In genomic region chr10:79562135-79562756, GRCh38 we compare ENCODE assay signal across 8 cellular contexts. TPM values are rescaled to one million over a fixed set of nuclear protein-coding genes. Genes with fewer than 3 reads are reported as not detected.
A peak's percentile ranks its signal among the peaks of the same experiment; 100 is the strongest.
DNase-seq lines count a peak whose midpoint lies in the region; ATAC-seq and TF ChIP-seq lines count a peak whose summit lies in the region.

No MANE protein-coding gene starts in this region.

- no peak overlapping the region for H3K4me2 ChIP-seq in SK-N-SH

- H3K4me3 ChIP-seq in HUES48 (ENCODE audit: low read depth, low read length) (peak overlapping the region; percentile 34; the same call in 1 of the 2 replicates), SK-N-SH (ENCODE audit: low read depth in 2 of 2, low read length in 1 of 2) (peak overlapping the region in 1 of 2 experiments; percentile 28; a peak in 2 of 4 replicates), adrenal gland (no peak overlapping the region), right cardiac atrium (ENCODE audit: low read length) (no peak overlapping the region), gastrocnemius medialis (no peak overlapping the region)

- in situ Hi-C loops in gastrocnemius medialis (cut with MboI; ENCODE audit: low sequenced_read_pairs in 4 of 4) = loop anchor here in 3 of 4 donors (25.0 kb wide), 1 partner anchor 375 kb away; the partner anchor contains the start of gene SFTPD (in 3 of the 3)

- intact Hi-C loops in adrenal gland (cut with DNase I) (loop anchor here (5.0 to 10.0 kb wide), 2 partner anchors 343 to 370 kb away; no protein-coding TSS in a partner anchor), right cardiac atrium (cut with DNase I) (loop anchor here in 2 of 4 donors (10.0 kb wide), 1 partner anchor 363 kb away; no protein-coding TSS in a partner anchor), gastrocnemius medialis (cut with DNase I; ENCODE audit: low total_unique reads) (loop anchor here (5.0 kb wide), 1 partner anchor 365 kb away; no protein-coding TSS in a partner anchor)

- H3F3A ChIP-seq in SK-N-SH (replicated peaks; ENCODE audit: insufficient read depth) = no peaks in the 10 kb centered on the region

- TF ChIP-seq RAD21 in SK-N-SH (IDR thresholded peaks at IDR 0.05; ENCODE audit: low read length) = peak; percentile 82

- H3K9ac ChIP-seq in HUES48 (ENCODE audit: low read depth, low read length) = no peak overlapping the region
- H3K9ac ChIP-seq in SK-N-SH = no peak overlapping the region

- H3K27ac ChIP-seq in HUES48 (ENCODE audit: low read depth, low read length) (no peak overlapping the region), SK-N-SH (ENCODE audit: low read depth in 2 of 2, low read length in 1 of 2) (no peak overlapping the region), adrenal gland (no peak overlapping the region), right cardiac atrium (ENCODE audit: low read length) (no peak overlapping the region), gastrocnemius medialis (no peak overlapping the region)

- H3K9me2 ChIP-seq in SK-N-SH = no peaks in the 10 kb centered on the region

- H3K36me3 ChIP-seq in HUES48 (ENCODE audit: control insufficient read depth, insufficient read depth, low read length) (no peaks in the 10 kb centered on the region), SK-N-SH (replicated peaks in 1 of 2; ENCODE audit: control insufficient read depth in 1 of 2, insufficient read depth in 2 of 2, low read length in 1 of 2) (no peaks in the 10 kb centered on the region), adrenal gland (replicated peaks in 1 of 2) (no peaks in the 10 kb centered on the region), gastrocnemius medialis (no peaks in the 10 kb centered on the region)

- 26% methylated on average over 17 of the region's 17 CpGs for WGBS in SK-N-SH (ENCODE audit: low lambda C conversion rate)
- 11 to 14% (median 11%) methylated on average over 13 to 17 of the region's 17 CpGs for WGBS in adrenal gland, 4 donors
- 11% methylated on average over 17 of the region's 17 CpGs for WGBS in right cardiac atrium

- TF ChIP-seq CTCF in SK-N-SH (IDR thresholded peaks at IDR 0.05) (peak; percentile 81), adrenal gland (IDR thresholded peaks at IDR 0.05) (peak; percentile 65 to 80 (median 70)), gastrocnemius medialis (IDR thresholded peaks at IDR 0.05 in 4 of 5, conservative IDR thresholded peaks at IDR 0.05 in 1 of 5) (peak; percentile 34 to 68 (median 49))

- no peaks in the 10 kb centered on the region for H3K4me1 ChIP-seq in HUES48 (ENCODE audit: control insufficient read depth, insufficient read depth, low read length)
- H3K4me1 ChIP-seq in SK-N-SH (ENCODE audit: control insufficient read depth in 1 of 2, insufficient read depth in 2 of 2, low read depth in 1 of 2, low read length in 1 of 2) = no peaks in the 10 kb centered on the region
- H3K4me1 ChIP-seq in adrenal gland (replicated peaks in 1 of 2) = no peaks in the 10 kb centered on the region
- H3K4me1 ChIP-seq in right cardiac atrium (ENCODE audit: control insufficient read depth, insufficient read depth, low read length) = no peaks in the 10 kb centered on the region
- H3K4me1 ChIP-seq in gastrocnemius medialis = no peaks in the 10 kb centered on the region

- H4K20me1 ChIP-seq in SK-N-SH (ENCODE audit: insufficient read depth) = no peaks in the 10 kb centered on the region

- H3K27me3 ChIP-seq in HUES48 (ENCODE audit: control insufficient read depth, insufficient read depth, low read length) = peaks cover 16% of the 10 kb centered on the region
- peaks cover 11% of the 10 kb centered on the region; the same call in 1 of the 2 replicates for H3K27me3 ChIP-seq in SK-N-SH (ENCODE audit: insufficient read depth)
- peaks cover 12% of the 10 kb centered on the region for H3K27me3 ChIP-seq in adrenal gland
- H3K27me3 ChIP-seq in right cardiac atrium (ENCODE audit: control insufficient read depth, insufficient read depth) = no peaks in the 10 kb centered on the region
- H3K27me3 ChIP-seq in gastrocnemius medialis = no peaks in the 10 kb centered on the region

- H3K79me2 ChIP-seq in SK-N-SH (ENCODE audit: insufficient read depth) = no peaks in the 10 kb centered on the region

- no peak for TF ChIP-seq POLR2A in adrenal gland (IDR thresholded peaks at IDR 0.05)
- TF ChIP-seq POLR2A in gastrocnemius medialis (IDR thresholded peaks at IDR 0.05) = no peak

- peak; percentile 71 for ATAC-seq in GM19467 (IDR thresholded peaks at IDR 0.05; ENCODE audit: unreplicated experiment)
- ATAC-seq in right cardiac atrium = peak; percentile 82
- peak in 1 of 2 donors; percentile 46 for ATAC-seq in gastrocnemius medialis

- peak overlapping the region; percentile 51; the same call in 1 of the 2 replicates for H2AFZ ChIP-seq in SK-N-SH (ENCODE audit: low read depth)

- H3K9me3 ChIP-seq in HUES48 (ENCODE audit: control insufficient read depth, insufficient read depth, low read length) (no peaks in the 10 kb centered on the region), SK-N-SH (no peaks in the 10 kb centered on the region), adrenal gland (replicated peaks in 1 of 3) (no peaks in the 10 kb centered on the region), right cardiac atrium (ENCODE audit: control insufficient read depth, low read length) (no peaks in the 10 kb centered on the region), gastrocnemius medialis (no peaks in the 10 kb centered on the region)

- TF ChIP-seq EP300 in SK-N-SH (IDR thresholded peaks at IDR 0.05; ENCODE audit: borderline replicate concordance in 1 of 2, low read depth in 1 of 2, low read length in 1 of 2) = no peak

- CTCF ChIA-PET in SK-N-SH (lab: Yijun Ruan, JAX) = interaction anchor here (0.6 to 1.8 kb wide), 22 partner anchors 8 to 879 kb away, joined by 3 to 9 read pairs (median 4); no protein-coding TSS in a partner anchor

- peak; percentile 24 for DNase-seq in CMK (ENCODE audit: low read depth)
- peak; percentile 72 for DNase-seq in SK-N-SH
- DNase-seq in adrenal gland = peak; percentile 49 to 81 (median 70)
- peak; percentile 66 to 83 (median 82) for DNase-seq in right cardiac atrium
- DNase-seq in gastrocnemius medialis = peak in 1 of 2 donors; percentile 25
- DNase-seq in mesenteric fat pad (ENCODE audit: low spot score) = no peak

- POLR2A ChIA-PET in SK-N-SH (lab: Yijun Ruan, JAX) = no interaction called here

TF ChIP-seq in SK-N-SH, 30 proteins besides CTCF, POLR2A, EP300 and RAD21 (continues in another document):
- TF ChIP-seq SMC3 (IDR thresholded peaks at IDR 0.05; ENCODE audit: low read depth, low read length) (peak; percentile 84), NRF1 (IDR thresholded peaks at IDR 0.05; ENCODE audit: low read depth, low read length) (no peak), MXI1 (IDR thresholded peaks at IDR 0.05; ENCODE audit: low read depth, low read length) (no peak), FOSL2 (IDR thresholded peaks at IDR 0.05; ENCODE audit: borderline replicate concordance, low read depth) (no peak), YY1 (IDR thresholded peaks at IDR 0.05; ENCODE audit: low read depth) (no peak), SIN3A (IDR thresholded peaks at IDR 0.05; ENCODE audit: borderline replicate concordance, low read depth, low read length) (no peak), TEAD4 (IDR thresholded peaks at IDR 0.05; ENCODE audit: borderline replicate concordance, insufficient read depth) (no peak), TAF1 (IDR thresholded peaks at IDR 0.05; ENCODE audit: borderline replicate concordance, low read depth, low read length) (no peak), RFX5 (IDR thresholded peaks at IDR 0.05; ENCODE audit: low read length) (no peak), MEF2A (IDR thresholded peaks at IDR 0.05; ENCODE audit: borderline replicate concordance, low read depth) (no peak), JUND (IDR thresholded peaks at IDR 0.05) (no peak)
- TF ChIP-seq, protein P1, sequence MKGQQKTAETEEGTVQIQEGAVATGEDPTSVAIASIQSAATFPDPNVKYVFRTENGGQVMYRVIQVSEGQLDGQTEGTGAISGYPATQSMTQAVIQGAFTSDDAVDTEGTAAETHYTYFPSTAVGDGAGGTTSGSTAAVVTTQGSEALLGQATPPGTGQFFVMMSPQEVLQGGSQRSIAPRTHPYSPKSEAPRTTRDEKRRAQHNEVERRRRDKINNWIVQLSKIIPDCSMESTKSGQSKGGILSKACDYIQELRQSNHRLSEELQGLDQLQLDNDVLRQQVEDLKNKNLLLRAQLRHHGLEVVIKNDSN (IDR thresholded peaks at IDR 0.05; ENCODE audit: borderline replicate concordance, low read depth) = no peak
- TF ChIP-seq, protein P2, sequence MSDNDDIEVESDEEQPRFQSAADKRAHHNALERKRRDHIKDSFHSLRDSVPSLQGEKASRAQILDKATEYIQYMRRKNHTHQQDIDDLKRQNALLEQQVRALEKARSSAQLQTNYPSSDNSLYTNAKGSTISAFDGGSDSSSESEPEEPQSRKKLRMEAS (IDR thresholded peaks at IDR 0.05; ENCODE audit: low read depth) = no peak

RNA-seq across cellular contexts. Expression of gene SFTPA2, which starts 2.0 kb away (rescaled TPM):
- polyA plus RNA-seq in SK-N-SH (2012; rRNA removed) (not detected in 2 replicates), adrenal gland (under 1 TPM in 2 of 3 donors, not detected in 1; 0.15 to 0.77 TPM), right cardiac atrium (not detected)
- not detected in 2 replicates for polyA plus RNA-seq in SK-N-SH (2012; cell fraction: cytosol; rRNA removed)
- polyA plus RNA-seq in SK-N-SH (2012; cell fraction: nucleus; rRNA removed) = 0.02 TPM in 1 of 2 replicates, not detected in the other
- total RNA-seq in adrenal gland (10 to 100 TPM in 1 of 8 donors, 1 to 10 TPM in 1, under 1 TPM in 1, not detected in 5; 0.39 to 10.1 (median 8.6) TPM), right cardiac atrium (1 to 10 TPM in 1 of 4 donors, under 1 TPM in 1, not detected in 2; 0.54 to 2.8 TPM), gastrocnemius medialis (not detected), mesenteric fat pad (not detected)

RNA-seq across cellular contexts. Expression of gene SFTPA1, which starts 48.5 kb away (rescaled TPM):
- polyA plus RNA-seq in SK-N-SH (2012; rRNA removed) (not detected in 2 replicates), adrenal gland (under 1 TPM in 2 of 3 donors, not detected in 1; 0.09 to 0.84 TPM), right cardiac atrium (not detected)
- not detected in 2 replicates for polyA plus RNA-seq in SK-N-SH (2012; cell fraction: cytosol; rRNA removed)
- not detected in 2 replicates for polyA plus RNA-seq in SK-N-SH (2012; cell fraction: nucleus; rRNA removed)
- total RNA-seq in adrenal gland (10 to 100 TPM in 1 of 8 donors, 1 to 10 TPM in 1, under 1 TPM in 1, not detected in 5; 0.81 to 11.2 (median 6.9) TPM), right cardiac atrium (1 to 10 TPM in 1 of 4 donors, under 1 TPM in 1, not detected in 2; 0.11 to 3.7 TPM), gastrocnemius medialis (not detected), mesenteric fat pad (not detected)

RNA-seq across cellular contexts. Expression of gene EIF5AL1, which starts 49.9 kb away (rescaled TPM):
- polyA plus RNA-seq in SK-N-SH (2012; rRNA removed) = 0.26 and 1.0 TPM in 2 replicates
- polyA plus RNA-seq in SK-N-SH (2012; cell fraction: cytosol; rRNA removed) = 1.9 TPM in 2 replicates
- 0.25 and 0.52 TPM in 2 replicates for polyA plus RNA-seq in SK-N-SH (2012; cell fraction: nucleus; rRNA removed)
- total RNA-seq in adrenal gland = under 1 TPM in 5 of 8 donors, not detected in 3; 0.10 to 0.57 (median 0.41) TPM
- polyA plus RNA-seq in adrenal gland = 1 to 10 TPM in 1 of 3 donors, under 1 TPM in 2; 0.88 to 1.9 (median 0.91) TPM
- under 1 TPM in 3 of 4 donors, not detected in 1; 0.09 to 0.57 (median 0.19) TPM for total RNA-seq in right cardiac atrium
- polyA plus RNA-seq in right cardiac atrium = 0.45 TPM
- under 1 TPM; 0.13 to 0.75 (median 0.35) TPM for total RNA-seq in gastrocnemius medialis
- total RNA-seq in mesenteric fat pad = 0.22 TPM
